ENCODE assay signal across 19 cellular contexts in genomic region chr2:144412727-144413126, GRCh38.
DNase-seq lines count a peak whose midpoint lies in the region; TF ChIP-seq lines count a peak whose summit lies in the region.
"Had no signal": no experiment of that assay in that cellular context is flagged by ENCODE, and none has a peak within 500 bp of the region (broad histone marks: within the 10 kb centered on the region; RNA-seq: fewer than 3 reads in every experiment).

No MANE protein-coding gene starts in this region.

- TF ChIP-seq EP300 in SK-N-SH (IDR thresholded peaks at IDR 0.05; ENCODE audit: borderline replicate concordance in 1 of 2, low read depth in 1 of 2, low read length in 1 of 2), result no peak

- 10% methylated on average over 2 of the region's 2 CpGs for WGBS in GM23248 (ENCODE audit: low coverage in 1 of 2, low lambda C conversion rate in 2 of 2, missing lambda C conversion rate in 2 of 2), 2 experiments
- WGBS in prostate gland, result 95% methylated on average over 2 of the region's 2 CpGs
- WGBS in SK-N-SH (ENCODE audit: low lambda C conversion rate), result 98% methylated on average over 2 of the region's 2 CpGs

- H3K36me3 ChIP-seq in GM23248 (ENCODE audit: low read depth) (no peaks in the 10 kb centered on the region), neutrophil (no peaks in the 10 kb centered on the region), prostate gland (no peaks in the 10 kb centered on the region), SK-N-SH (replicated peaks in 1 of 2; ENCODE audit: control insufficient read depth in 1 of 2, insufficient read depth in 2 of 2, low read length in 1 of 2) (peaks cover 25 to 60% of the 10 kb centered on the region in 2 experiments)

- no peak overlapping the region for H3K9ac ChIP-seq in GM23248
- H3K9ac ChIP-seq in SK-N-SH, result no peak overlapping the region

- DNase-seq in GM23248, result peak; percentile 38
- peak; percentile 56 for DNase-seq in OCI-M1 (lab: John Stamatoyannopoulos, UW)
- DNase-seq in foreskin fibroblast, result peak; percentile 26 to 33
- no peak for DNase-seq in prostate gland (ENCODE audit: low spot score)
- DNase-seq in HuH-7.5 (ENCODE audit: low spot score), result no peak
- DNase-seq in SK-N-SH, result no peak
- DNase-seq in SKM-1 treated with dmso at 0.1 percent for 144 hours (lab: John Stamatoyannopoulos, UW; ENCODE audit: unreplicated experiment), result no peak
- DNase-seq: activated CD8-positive, alpha-beta memory T cell treated with anti-CD3 and anti-CD28 coated beads for 24 hours; activated naive CD8-positive, alpha-beta T cell treated with anti-CD3 and anti-CD28 coated beads, Interleukin-2, amount 50 U/mL, for 24 hours; central memory CD4-positive, alpha-beta T cell; endodermal cell; foreskin melanocyte; H9; NCI-H1048; NCI-H526 treated with DMSO at 0.1 percent for 48 hours; stimulated activated CD4-positive, alpha-beta T cell treated with anti-CD3 and anti-CD28 coated beads, Interleukin-2, amount 100 ng/mL, for 24 hours; T-helper 1 cell; testis had no signal

- no peak overlapping the region for H3K4me2 ChIP-seq in GM23248 (ENCODE audit: unreplicated experiment)
- no peak overlapping the region for H3K4me2 ChIP-seq in SK-N-SH

- H3F3A ChIP-seq in GM23248 (ENCODE audit: insufficient read depth) (peaks cover 38% of the 10 kb centered on the region), SK-N-SH (replicated peaks; ENCODE audit: insufficient read depth) (no peaks in the 10 kb centered on the region)

- H3K4me3 ChIP-seq in GM23248, result no peak overlapping the region
- H3K4me3 ChIP-seq in foreskin fibroblast (ENCODE audit: low read depth in 1 of 2, low read length in 2 of 2), result no peak overlapping the region
- H3K4me3 ChIP-seq in neutrophil (ENCODE audit: low read depth in 1 of 2, low read length in 1 of 2), result no peak overlapping the region
- no peak overlapping the region for H3K4me3 ChIP-seq in prostate gland
- no peak overlapping the region for H3K4me3 ChIP-seq in SK-N-SH (ENCODE audit: low read depth in 2 of 2, low read length in 1 of 2)
- H3K4me3 ChIP-seq: testis had no signal

- intact Hi-C loops in prostate gland (cut with DNase I), result no loop called here

- H3K27me3 ChIP-seq in GM23248 (replicated peaks; ENCODE audit: insufficient read depth) (no peaks in the 10 kb centered on the region), neutrophil (no peaks in the 10 kb centered on the region), prostate gland (replicated peaks; ENCODE audit: insufficient read depth) (no peaks in the 10 kb centered on the region), SK-N-SH (ENCODE audit: insufficient read depth) (no peaks in the 10 kb centered on the region)
- H3K27me3 ChIP-seq: testis had no signal

- no peak for TF ChIP-seq POLR2A in prostate gland (IDR thresholded peaks at IDR 0.05)

- H4K20me1 ChIP-seq in GM23248 (ENCODE audit: insufficient read depth) (no peaks in the 10 kb centered on the region), SK-N-SH (ENCODE audit: insufficient read depth) (no peaks in the 10 kb centered on the region)

- TF ChIP-seq CTCF in foreskin fibroblast (IDR thresholded peaks at IDR 0.05; ENCODE audit: low read depth, low read length), result no peak
- no peak for TF ChIP-seq CTCF in neutrophil (IDR thresholded peaks at IDR 0.05)
- no peak for TF ChIP-seq CTCF in prostate gland (IDR thresholded peaks at IDR 0.05)
- TF ChIP-seq CTCF in SK-N-SH (IDR thresholded peaks at IDR 0.05), result no peak

- TF ChIP-seq RAD21 in SK-N-SH (IDR thresholded peaks at IDR 0.05; ENCODE audit: low read length), result no peak

- no peak overlapping the region for H2AFZ ChIP-seq in GM23248
- no peak overlapping the region for H2AFZ ChIP-seq in SK-N-SH (ENCODE audit: low read depth)

- H3K79me2 ChIP-seq in GM23248 (ENCODE audit: insufficient read depth) (peaks cover 14% of the 10 kb centered on the region; the same call in 1 of the 2 replicates), SK-N-SH (ENCODE audit: insufficient read depth) (no peaks in the 10 kb centered on the region; the same call in 1 of the 2 replicates)

- H3K27ac ChIP-seq in GM23248 (peak overlapping the region; percentile 37), neutrophil (peak overlapping the region; percentile 78), prostate gland (no peak overlapping the region), SK-N-SH (ENCODE audit: low read depth in 2 of 2, low read length in 1 of 2) (no peak overlapping the region)

- CTCF ChIA-PET in SK-N-SH (lab: Yijun Ruan, JAX), result interaction anchor here (1.5 to 2.0 kb wide), 3 partner anchors 14 to 1340 kb away, joined by 3 to 4 read pairs (median 4); no protein-coding TSS in a partner anchor

- no peaks in the 10 kb centered on the region for H3K9me3 ChIP-seq in GM23248 (ENCODE audit: low read depth)
- no peaks in the 10 kb centered on the region for H3K9me3 ChIP-seq in neutrophil
- H3K9me3 ChIP-seq in prostate gland, result no peaks in the 10 kb centered on the region
- H3K9me3 ChIP-seq in SK-N-SH, result no peaks in the 10 kb centered on the region
- H3K9me3 ChIP-seq: testis had no signal

- POLR2A ChIA-PET in SK-N-SH (lab: Yijun Ruan, JAX), result no interaction called here

- in situ Hi-C loops in GM23248 (cut with MboI), result no loop called here

- H3K9me2 ChIP-seq in GM23248 (ENCODE audit: insufficient read depth) (no peaks in the 10 kb centered on the region), SK-N-SH (no peaks in the 10 kb centered on the region)

- H3K4me1 ChIP-seq in GM23248 (ENCODE audit: insufficient read depth) (peaks cover 28% of the 10 kb centered on the region), neutrophil (ENCODE audit: control insufficient read depth in 1 of 2, insufficient read depth in 1 of 2, low read depth in 1 of 2, low read length in 1 of 2) (peaks cover 34 to 39% of the 10 kb centered on the region in 2 experiments), prostate gland (replicated peaks) (no peaks in the 10 kb centered on the region), SK-N-SH (ENCODE audit: control insufficient read depth in 1 of 2, insufficient read depth in 2 of 2, low read depth in 1 of 2, low read length in 1 of 2) (no peaks in the 10 kb centered on the region; a peak in 1 of 4 replicates)

TF ChIP-seq in SK-N-SH, 30 proteins besides CTCF, POLR2A, EP300 and RAD21:
- TF ChIP-seq POLR2AphosphoS5 (IDR thresholded peaks at IDR 0.05; ENCODE audit: low read depth, low read length) (no peak), NRF1 (IDR thresholded peaks at IDR 0.05; ENCODE audit: low read depth, low read length) (no peak), GATA2 (CRISPR knock-in tag; IDR thresholded peaks at IDR 0.05) (no peak), ELF1 (IDR thresholded peaks at IDR 0.05) (no peak), IRF3 (IDR thresholded peaks at IDR 0.05; ENCODE audit: low read depth, low read length) (no peak), NFIC (IDR thresholded peaks at IDR 0.05; ENCODE audit: borderline replicate concordance) (no peak), TCF12 (IDR thresholded peaks at IDR 0.05) (no peak), EZH2phosphoT487 (IDR thresholded peaks at IDR 0.05; ENCODE audit: borderline replicate concordance, low read depth) (no peak), CHD2 (IDR thresholded peaks at IDR 0.05; ENCODE audit: low read length, partially characterized antibody) (no peak), RFX5 (IDR thresholded peaks at IDR 0.05; ENCODE audit: low read length) (no peak), TEAD4 (IDR thresholded peaks at IDR 0.05; ENCODE audit: borderline replicate concordance, insufficient read depth) (no peak), USF1 (IDR thresholded peaks at IDR 0.05; ENCODE audit: borderline replicate concordance, low read depth) (no peak), PBX3 (IDR thresholded peaks at IDR 0.05) (no peak), RCOR1 (IDR thresholded peaks at IDR 0.05; ENCODE audit: low read length) (no peak), USF2 (IDR thresholded peaks at IDR 0.05; ENCODE audit: borderline replicate concordance, low read depth, low read length) (no peak)

Comparison
In these comparisons a context has a peak if more than half of its experiments do, and no peak if none do; other contexts are left out.
1. DNase-seq: peak in GM23248 (single experiment), OCI-M1 (single experiment) and foreskin fibroblast (2 of 2); none in prostate gland (single experiment), HuH-7.5 (single experiment), SK-N-SH (single experiment) and SKM-1 treated with dmso at 0.1 percent for 144 hours (single experiment).
2. H3K27ac ChIP-seq: peak in GM23248 (single experiment) and neutrophil (single experiment); none in prostate gland (0 of 2) and SK-N-SH (0 of 2).